ENCODE assay signal across 13 cellular contexts in the genomic region with DNA sequence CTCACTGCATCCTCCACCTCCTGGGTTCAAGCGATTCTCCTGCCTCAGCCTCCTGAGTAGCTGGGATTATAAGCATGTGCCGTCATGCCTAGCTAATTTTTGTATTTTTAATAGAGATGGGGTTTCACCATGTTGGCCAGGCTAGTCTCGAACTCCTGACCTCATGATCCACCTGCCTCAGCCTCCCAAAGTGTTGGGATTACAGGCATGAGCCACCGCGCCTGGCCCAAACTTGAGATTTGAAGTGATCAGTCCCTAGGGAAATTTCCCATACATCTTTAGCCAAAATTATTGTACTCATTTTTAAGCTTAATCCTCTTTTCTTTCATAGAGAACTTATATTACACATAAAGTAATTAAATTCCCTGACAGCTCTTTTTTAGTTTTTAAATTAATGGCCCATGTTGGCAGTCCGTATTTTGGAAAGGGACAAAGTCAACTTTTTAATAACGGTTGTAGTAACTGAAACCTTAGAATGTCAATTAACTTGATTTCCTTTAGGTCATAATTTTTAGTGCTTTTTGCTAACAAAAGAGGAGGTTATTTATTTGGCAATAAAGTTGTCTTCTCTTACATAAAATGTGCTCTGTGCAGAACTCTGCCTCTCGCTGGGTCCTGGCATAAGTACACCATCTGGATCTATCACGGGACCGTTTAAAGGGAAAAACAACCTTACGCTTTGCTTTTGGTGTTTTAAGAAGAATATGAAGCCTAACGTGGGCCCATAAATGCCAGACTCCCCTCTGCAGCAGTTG.
A peak's percentile ranks its signal among the peaks of the same experiment; 100 is the strongest.
DNase-seq lines count a peak whose midpoint lies in the region; ATAC-seq, FAIRE-seq and TF ChIP-seq lines count a peak whose summit lies in the region.
"Had no signal": no experiment of that assay in that cellular context is flagged by ENCODE, and none has a peak within 500 bp of the region (broad histone marks: within the 10 kb centered on the region; RNA-seq: fewer than 3 reads in every experiment).

No MANE protein-coding gene starts in this region.

- CTCF ChIA-PET in endothelial cell of umbilical vein (lab: Charles Lee) = interaction anchor here (0.9 to 2.4 kb wide), 2 partner anchors 10 to 209 kb away, joined by 3 to 8 read pairs; no protein-coding TSS in a partner anchor

- intact Hi-C loops in Right ventricle myocardium superior (cut with DNase I) = no loop called here
- intact Hi-C loops in left cardiac atrium (cut with DNase I) = no loop called here
- intact Hi-C loops in endothelial cell of umbilical vein (cut with micrococcal nuclease) = no loop called here

- POLR2A ChIA-PET in endothelial cell of umbilical vein (lab: Charles Lee) = no interaction called here

- H3K4me2 ChIP-seq in endothelial cell of umbilical vein (ENCODE audit: insufficient read depth, low read length) = peak overlapping the region; percentile 91

- H3K79me2 ChIP-seq in endothelial cell of umbilical vein (ENCODE audit: control insufficient read depth, insufficient read depth, low read length) = peaks cover 60% of the 10 kb centered on the region

- H3K27me3 ChIP-seq in endothelial cell of umbilical vein (ENCODE audit: control insufficient read depth in 2 of 2, insufficient read depth in 2 of 2, low read length in 2 of 2) = no peaks in the 10 kb centered on the region
- H3K27me3 ChIP-seq: upper lobe of right lung had no signal

- ATAC-seq in Right ventricle myocardium superior (ENCODE audit: poor library complexity) (peak; percentile 10), left cardiac atrium (no peak), GM19324 (IDR thresholded peaks at IDR 0.05; ENCODE audit: low FRiP score, unreplicated experiment) (no peak), HG02884 (IDR thresholded peaks at IDR 0.05; ENCODE audit: unreplicated experiment) (no peak)
- ATAC-seq: effector memory CD8-positive, alpha-beta T cell; upper lobe of right lung had no signal

- peak overlapping the region; percentile 73 for H3K27ac ChIP-seq in endothelial cell of umbilical vein (ENCODE audit: insufficient read depth, low read depth, low read length)
- H3K27ac ChIP-seq: upper lobe of right lung had no signal

- FAIRE-seq in endothelial cell of umbilical vein (lab: Jason Lieb, UNC) = no peak

- H2AFZ ChIP-seq in endothelial cell of umbilical vein (ENCODE audit: low read depth, low read length) = no peak overlapping the region

- no peaks in the 10 kb centered on the region for H4K20me1 ChIP-seq in endothelial cell of umbilical vein (replicated peaks; ENCODE audit: control insufficient read depth, extremely low read depth, insufficient read depth, low read length)

- H3K9me1 ChIP-seq in endothelial cell of umbilical vein (replicated peaks; ENCODE audit: control insufficient read depth, extremely low read depth, insufficient read depth, low read length) = no peaks in the 10 kb centered on the region

- TF ChIP-seq CTCF in endothelial cell of umbilical vein (IDR thresholded peaks at IDR 0.05; ENCODE audit: extremely low read depth in 1 of 2, insufficient read depth in 1 of 2, low read depth in 1 of 2, low read length in 2 of 2) (no peak), osteocyte (IDR thresholded peaks at IDR 0.05) (no peak)

- no peaks in the 10 kb centered on the region for H3K9me3 Mint-ChIP-seq in osteocyte (ENCODE audit: unreplicated experiment)
- H3K9me3 Mint-ChIP-seq: effector memory CD8-positive, alpha-beta T cell had no signal

- no peak overlapping the region for H3K4me3 ChIP-seq in endothelial cell of umbilical vein (replicated peaks in 1 of 3; ENCODE audit: insufficient read depth in 1 of 3, low read depth in 1 of 3, low read length in 3 of 3)

- peak overlapping the region; percentile 54 for H3K9ac ChIP-seq in endothelial cell of umbilical vein (replicated peaks; ENCODE audit: extremely low read depth, insufficient read depth, low read length)

- H3K27me3 Mint-ChIP-seq in osteocyte (ENCODE audit: unreplicated experiment) = no peaks in the 10 kb centered on the region

- BruUV-seq in endothelial cell of umbilical vein (replicated peaks; lab: Mats Ljungman, UMichigan) = no TSS peak

- H3K27ac Mint-ChIP-seq in osteocyte (ENCODE audit: unreplicated experiment) = peak overlapping the region; percentile 97
- H3K27ac Mint-ChIP-seq: effector memory CD8-positive, alpha-beta T cell had no signal

- DNase-seq in Right ventricle myocardium superior (no peak), left cardiac atrium (no peak), endothelial cell of umbilical vein (ENCODE audit: low read depth, low spot score) (peak; percentile 38), osteocyte (ENCODE audit: extremely low spot score, unreplicated experiment) (no peak), NCI-H2029 treated with DMSO at 0.1 percent for 48 hours (lab: John Stamatoyannopoulos, UW) (no peak), AG08395 (ENCODE audit: low spot score) (no peak)
- DNase-seq: DMS79 treated with DMSO at 0.1 percent for 48 hours; effector memory CD8-positive, alpha-beta T cell; NCI-H1048; NCI-H82; upper lobe of right lung had no signal

- H3K4me3 Mint-ChIP-seq in osteocyte (ENCODE audit: unreplicated experiment) = peak overlapping the region; percentile 94
- H3K4me3 Mint-ChIP-seq: effector memory CD8-positive, alpha-beta T cell had no signal

- H3K36me3 Mint-ChIP-seq in osteocyte (ENCODE audit: unreplicated experiment) = peaks cover 24% of the 10 kb centered on the region

- no peaks in the 10 kb centered on the region for H3K9me3 ChIP-seq in endothelial cell of umbilical vein (replicated peaks; ENCODE audit: control insufficient read depth, insufficient read depth, low read length)
- H3K9me3 ChIP-seq: upper lobe of right lung had no signal

- dilution Hi-C loops in endothelial cell of umbilical vein (cut with MboI; ENCODE audit: extremely low pct_ligation_motif_present, low sequenced_read_pairs) = no loop called here

- no peak for TF ChIP-seq POLR2A in endothelial cell of umbilical vein (IDR thresholded peaks at IDR 0.05; ENCODE audit: low read depth, low read length)

- H3K4me1 ChIP-seq in endothelial cell of umbilical vein (ENCODE audit: control insufficient read depth, extremely low read depth, insufficient read depth, low read length) = peaks cover 52% of the 10 kb centered on the region
- H3K4me1 ChIP-seq: upper lobe of right lung had no signal

- peaks cover 59% of the 10 kb centered on the region for H3K4me1 Mint-ChIP-seq in osteocyte (ENCODE audit: unreplicated experiment)

- peaks cover 0 to 2% of the 10 kb centered on the region in 2 experiments for H3K36me3 ChIP-seq in endothelial cell of umbilical vein (ENCODE audit: control insufficient read depth in 2 of 2, extremely low read depth in 1 of 2, insufficient read depth in 2 of 2, low read length in 2 of 2)
- H3K36me3 ChIP-seq: upper lobe of right lung had no signal

TF ChIP-seq in endothelial cell of umbilical vein, 7 proteins besides CTCF, POLR2A, EP300 and RAD21:
- no peak for TF ChIP-seq GATA2 (IDR thresholded peaks at IDR 0.05; ENCODE audit: insufficient read depth, insufficient read length, low read depth, low read length)
- TF ChIP-seq, protein P1, sequence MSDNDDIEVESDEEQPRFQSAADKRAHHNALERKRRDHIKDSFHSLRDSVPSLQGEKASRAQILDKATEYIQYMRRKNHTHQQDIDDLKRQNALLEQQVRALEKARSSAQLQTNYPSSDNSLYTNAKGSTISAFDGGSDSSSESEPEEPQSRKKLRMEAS (IDR thresholded peaks at IDR 0.05; ENCODE audit: insufficient read depth, insufficient read length) = no peak
- TF ChIP-seq JUN (IDR thresholded peaks at IDR 0.05; ENCODE audit: borderline replicate concordance, insufficient read depth, insufficient read length, low read depth) = no peak
- TF ChIP-seq EZH2 (IDR thresholded peaks at IDR 0.05; ENCODE audit: borderline replicate concordance, low read depth, low read length, severe bottlenecking) = no peak
- TF ChIP-seq POLR2AphosphoS5 (IDR thresholded peaks at IDR 0.05; ENCODE audit: insufficient read depth, low read depth, low read length) = no peak
- TF ChIP-seq MYC (IDR thresholded peaks at IDR 0.05; ENCODE audit: low read depth, low read length) = no peak
